In genomic region chr14:74019743-74020142, GRCh38 we compare ENCODE assay signal across 8 cellular contexts. TPM values are rescaled to one million over a fixed set of nuclear protein-coding genes. Genes with fewer than 3 reads are reported as not detected.
DNase-seq lines count a peak whose midpoint lies in the region; ATAC-seq and TF ChIP-seq lines count a peak whose summit lies in the region.

No MANE protein-coding gene starts in this region.

- TF ChIP-seq CTCF in astrocyte of the cerebellum (IDR thresholded peaks at IDR 0.05; ENCODE audit: low read depth, low read length, missing control alignments) (no peak), kidney epithelial cell (IDR thresholded peaks at IDR 0.05; ENCODE audit: insufficient read depth, low read length, poor library complexity, severe bottlenecking) (no peak)

- H3K27me3 ChIP-seq in kidney epithelial cell (ENCODE audit: control insufficient read depth, insufficient read depth, low read length), result no peaks in the 10 kb centered on the region
- H3K27me3 ChIP-seq in stomach smooth muscle (ENCODE audit: control insufficient read depth in 1 of 2, insufficient read depth in 2 of 2, low read length in 2 of 2), result no peaks in the 10 kb centered on the region

- in situ Hi-C loops in astrocyte of the cerebellum (cut with HindIII; ENCODE audit: low sequenced_read_pairs), result no loop called here

- H3K27ac ChIP-seq in stomach smooth muscle (ENCODE audit: low read length), result peak overlapping the region; percentile 92

- peak overlapping the region; percentile 94 for H3K27ac Mint-ChIP-seq in activated naive CD4-positive, alpha-beta T cell treated with anti-CD3 and anti-CD28 coated beads, Interleukin-2, amount 50 U/mL, for 24 hours

- H3K27me3 Mint-ChIP-seq in activated naive CD4-positive, alpha-beta T cell treated with anti-CD3 and anti-CD28 coated beads, Interleukin-2, amount 50 U/mL, for 24 hours, result no peaks in the 10 kb centered on the region

- H3K36me3 ChIP-seq in kidney epithelial cell (ENCODE audit: control insufficient read depth, insufficient read depth, low read length), result no peaks in the 10 kb centered on the region
- H3K36me3 ChIP-seq in stomach smooth muscle (ENCODE audit: control insufficient read depth in 2 of 2, insufficient read depth in 2 of 2, low read length in 2 of 2), result no peaks in the 10 kb centered on the region

- H3K4me3 ChIP-seq in astrocyte of the cerebellum (ENCODE audit: low read depth, low read length) (peak overlapping the region; percentile 90), kidney epithelial cell (ENCODE audit: low read depth, low read length) (peak overlapping the region; percentile 83), stomach smooth muscle (ENCODE audit: low read length in 2 of 2) (peak overlapping the region; percentile 86 to 93)

- H3K9me3 Mint-ChIP-seq in activated naive CD4-positive, alpha-beta T cell treated with anti-CD3 and anti-CD28 coated beads, Interleukin-2, amount 50 U/mL, for 24 hours, result no peaks in the 10 kb centered on the region

- no peak for ATAC-seq in left colon
- ATAC-seq in GM18909 (IDR thresholded peaks at IDR 0.05; ENCODE audit: poor library complexity, unreplicated experiment), result no peak

- H3K4me1 ChIP-seq in stomach smooth muscle (ENCODE audit: control insufficient read depth, insufficient read depth, low read length), result peaks cover 10% of the 10 kb centered on the region

- no peak for DNase-seq in activated naive CD4-positive, alpha-beta T cell treated with anti-CD3 and anti-CD28 coated beads, Interleukin-2, amount 50 U/mL, for 16 hours
- DNase-seq in astrocyte of the cerebellum (ENCODE audit: low read depth) (peak; percentile 22), kidney epithelial cell (ENCODE audit: low read depth) (no peak), RPMI8226 (no peak), left colon (no peak)

- H3K36me3 Mint-ChIP-seq in activated naive CD4-positive, alpha-beta T cell treated with anti-CD3 and anti-CD28 coated beads, Interleukin-2, amount 50 U/mL, for 24 hours, result no peaks in the 10 kb centered on the region

- intact Hi-C loops in left colon (cut with DNase I, micrococcal nuclease), result no loop called here

- peak overlapping the region; percentile 95 for H3K4me3 Mint-ChIP-seq in activated naive CD4-positive, alpha-beta T cell treated with anti-CD3 and anti-CD28 coated beads, Interleukin-2, amount 50 U/mL, for 24 hours

- H3K4me1 Mint-ChIP-seq in activated naive CD4-positive, alpha-beta T cell treated with anti-CD3 and anti-CD28 coated beads, Interleukin-2, amount 50 U/mL, for 24 hours, result peaks cover 10% of the 10 kb centered on the region

- no peaks in the 10 kb centered on the region for H3K9me3 ChIP-seq in stomach smooth muscle (ENCODE audit: control insufficient read depth in 2 of 2, low read length in 2 of 2)

- peak overlapping the region; percentile 90 to 92 for H3K9ac ChIP-seq in stomach smooth muscle (ENCODE audit: low read length in 2 of 2)

RNA-seq across cellular contexts. Expression of gene BBOF1, which starts 0.6 kb away (rescaled TPM):
- total RNA-seq in kidney epithelial cell, result 6.7 and 9.2 TPM in 2 replicates
- total RNA-seq in left colon, result 1 to 10 TPM; 3.1 to 4.5 TPM

RNA-seq across cellular contexts. Expression of gene ENTPD5, which starts 0.7 kb away (rescaled TPM):
- total RNA-seq in kidney epithelial cell (11.4 and 13.7 TPM in 2 replicates), left colon (100 to 1,000 TPM; 201 to 203 TPM)

Comparison
In these comparisons a context has a peak if more than half of its experiments do, and no peak if none do; other contexts are left out.
1. RNA of gene ENTPD5, which starts 0.7 kb away (total RNA-seq): 201 to 203 TPM in left colon; 11.4 to 13.7 TPM in kidney epithelial cell; every median in the first group is over 10 times any median in the second.
2. Peak in every context shown above with its lines, with median percentiles within 50 percentile points of each other: H3K4me3 ChIP-seq.